8 cellular contexts compared by ENCODE assay signal in the genomic region with DNA sequence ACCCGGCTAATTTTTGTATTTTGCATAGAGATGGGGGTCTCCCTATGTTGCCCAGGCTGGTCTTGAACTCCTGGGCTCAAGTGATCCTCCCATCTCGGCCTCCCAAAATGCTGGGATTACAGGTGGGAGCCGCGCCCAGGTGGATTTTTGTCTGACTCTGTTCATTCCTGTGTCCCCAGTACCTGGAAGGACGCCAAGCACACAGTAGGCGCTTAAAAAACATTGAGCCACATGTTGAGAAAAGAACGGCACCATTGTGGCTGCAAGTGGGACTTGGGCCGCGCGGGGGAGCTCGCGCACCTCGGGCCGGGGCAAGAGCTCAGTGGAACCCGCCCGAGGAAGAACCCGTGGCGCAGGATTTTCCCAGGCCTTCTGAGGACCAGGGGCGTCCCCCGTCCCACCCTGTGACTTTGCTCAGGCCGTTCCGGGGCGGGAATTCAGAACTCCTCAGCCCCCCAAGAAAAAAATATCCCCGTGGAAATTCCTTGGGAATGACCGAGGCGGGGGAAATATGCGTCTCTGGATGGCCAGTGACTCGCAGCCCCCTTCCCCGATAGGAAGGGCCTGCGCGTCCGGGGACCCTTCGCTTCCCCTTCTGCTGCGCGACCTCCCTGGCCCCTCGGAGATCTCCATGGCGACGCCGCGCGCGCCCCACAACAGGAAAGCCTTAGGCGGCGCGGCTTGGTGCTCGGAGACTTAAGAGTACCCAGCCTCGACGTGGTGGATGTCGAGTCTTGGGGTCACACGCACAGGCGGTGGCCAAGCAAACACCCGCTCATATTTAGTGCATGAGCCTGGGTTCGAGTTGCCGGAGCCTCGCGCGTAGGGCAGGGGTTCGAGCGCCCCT. TPM values are rescaled to one million over a fixed set of nuclear protein-coding genes. Genes with fewer than 3 reads are reported as not detected.
DNase-seq lines count a peak whose midpoint lies in the region; ATAC-seq and TF ChIP-seq lines count a peak whose summit lies in the region.

No MANE protein-coding gene starts in this region.

- DNase-seq in GM03348 (ENCODE audit: low spot score): peak; percentile 92
- DNase-seq in HL-60 (ENCODE audit: low read depth in 1 of 2, low spot score in 1 of 2): peak in 1 of 2 experiments; percentile 84
- peak; percentile 98 for DNase-seq in OCI-M2 (lab: John Stamatoyannopoulos, UW; ENCODE audit: unreplicated experiment)
- DNase-seq in activated T-cell treated with anti-CD3 and anti-CD28 coated beads, Interleukin-2, amount 50 U/mL, for 24 hours: peak; percentile 93
- peak; percentile 94 for DNase-seq in esophagus muscularis mucosa (ENCODE audit: extremely low spot score)
- DNase-seq in stimulated activated CD8-positive, alpha-beta memory T cell treated with anti-CD3 and anti-CD28 coated beads, Interleukin-4, amount 100 ng/mL, for 4 hours (ENCODE audit: low read depth in 2 of 2, low spot score in 1 of 2): peak; percentile 70 to 80

- 4% methylated on average over 37 of the region's 59 CpGs for WGBS in esophagus muscularis mucosa

- TF ChIP-seq EP300 in esophagus muscularis mucosa (IDR thresholded peaks at IDR 0.05): no peak

- no peak for ATAC-seq in HG03432 (IDR thresholded peaks at IDR 0.05; ENCODE audit: unreplicated experiment)

- peaks cover 2% of the 10 kb centered on the region for H3K27me3 ChIP-seq in HL-60 (ENCODE audit: insufficient read depth, poor library complexity, severe bottlenecking)
- peaks cover 0 to 39% (median 15%) of the 10 kb centered on the region in 4 donors for H3K27me3 ChIP-seq in esophagus muscularis mucosa
- peaks cover 6% of the 10 kb centered on the region for H3K27me3 ChIP-seq in muscle layer of duodenum (ENCODE audit: low read depth, low read length)

- peaks cover 27% of the 10 kb centered on the region for H3K36me3 Mint-ChIP-seq in activated T-cell treated with anti-CD3 and anti-CD28 coated beads, Interleukin-2, amount 50 U/mL, for 24 hours (ENCODE audit: low read depth)

- H3K9me3 Mint-ChIP-seq in activated T-cell treated with anti-CD3 and anti-CD28 coated beads, Interleukin-2, amount 50 U/mL, for 24 hours: no peaks in the 10 kb centered on the region

- intact Hi-C loops in esophagus muscularis mucosa (cut with DNase I): loop anchor here (1.0 kb wide), 1 partner anchor 121 kb away; no protein-coding TSS in a partner anchor

- peaks cover 37% of the 10 kb centered on the region for H3K4me1 Mint-ChIP-seq in activated T-cell treated with anti-CD3 and anti-CD28 coated beads, Interleukin-2, amount 50 U/mL, for 24 hours (ENCODE audit: low read depth)

- TF ChIP-seq CTCF in HL-60 (IDR thresholded peaks at IDR 0.05; ENCODE audit: insufficient read depth, low read length): peak; percentile 84
- TF ChIP-seq CTCF in esophagus muscularis mucosa (IDR thresholded peaks at IDR 0.05): peak; percentile 93 to 98 (median 93)

- H3K27ac Mint-ChIP-seq in activated T-cell treated with anti-CD3 and anti-CD28 coated beads, Interleukin-2, amount 50 U/mL, for 24 hours: peak overlapping the region; percentile 97

- H3K4me1 ChIP-seq in esophagus muscularis mucosa: peaks cover 32 to 57% (median 37%) of the 10 kb centered on the region in 4 donors
- peaks cover 0 to 5% of the 10 kb centered on the region in 2 donors for H3K4me1 ChIP-seq in muscle layer of duodenum (ENCODE audit: control insufficient read depth in 1 of 2, insufficient read depth in 2 of 2, low read length in 2 of 2)

- TF ChIP-seq POLR2A in esophagus muscularis mucosa (IDR thresholded peaks at IDR 0.05; ENCODE audit: low read depth): no peak

- H3K36me3 ChIP-seq in esophagus muscularis mucosa: peaks cover 0 to 2% (median under 1%) of the 10 kb centered on the region in 4 donors
- peaks cover 0 to under 1% of the 10 kb centered on the region in 2 donors for H3K36me3 ChIP-seq in muscle layer of duodenum (ENCODE audit: control insufficient read depth in 1 of 2, insufficient read depth in 2 of 2, low read length in 2 of 2)

- peak overlapping the region; percentile 59 for H3K27ac ChIP-seq in HL-60 (replicated peaks)
- H3K27ac ChIP-seq in esophagus muscularis mucosa (replicated peaks in 1 of 4): peak overlapping the region; percentile 68 to 88 (median 79)
- H3K27ac ChIP-seq in muscle layer of duodenum (ENCODE audit: low read length): peak overlapping the region; percentile 77

- peak overlapping the region; percentile 86 for H3K4me3 Mint-ChIP-seq in activated T-cell treated with anti-CD3 and anti-CD28 coated beads, Interleukin-2, amount 50 U/mL, for 24 hours

- no peaks in the 10 kb centered on the region for H3K9me3 ChIP-seq in esophagus muscularis mucosa
- no peaks in the 10 kb centered on the region for H3K9me3 ChIP-seq in muscle layer of duodenum (ENCODE audit: control insufficient read depth in 1 of 2, low read length in 2 of 2)

- H3K4me3 ChIP-seq in HL-60 (replicated peaks; ENCODE audit: insufficient read depth, low read length) (peak overlapping the region; percentile 32), esophagus muscularis mucosa (peak overlapping the region; percentile 46 to 59 (median 50)), muscle layer of duodenum (ENCODE audit: low read depth in 1 of 2, low read length in 2 of 2) (peak overlapping the region; percentile 48 to 62)

- H3K27me3 Mint-ChIP-seq in activated T-cell treated with anti-CD3 and anti-CD28 coated beads, Interleukin-2, amount 50 U/mL, for 24 hours: no peaks in the 10 kb centered on the region

RNA-seq across cellular contexts. Expression of gene ICAM1, which starts 1.4 kb away (rescaled TPM):
- 10 to 100 TPM; 15.8 to 63.5 (median 18.4) TPM for total RNA-seq in esophagus muscularis mucosa

RNA-seq across cellular contexts. Expression of gene ICAM4, which starts 17.2 kb away (rescaled TPM):
- under 1 TPM in 3 of 4 donors, not detected in 1; 0.29 to 0.78 (median 0.66) TPM for total RNA-seq in esophagus muscularis mucosa

RNA-seq across cellular contexts. Expression of gene MRPL4, which starts 17.5 kb away (rescaled TPM):
- 10 to 100 TPM; 39.9 to 78.0 (median 61.7) TPM for total RNA-seq in esophagus muscularis mucosa

RNA-seq across cellular contexts. Expression of gene ICAM5, which starts 20.2 kb away (rescaled TPM):
- total RNA-seq in esophagus muscularis mucosa: under 1 TPM; 0.23 to 0.45 (median 0.37) TPM

RNA-seq across cellular contexts. Expression of gene S1PR2, which starts 38.4 kb away (rescaled TPM):
- total RNA-seq in esophagus muscularis mucosa: 10 to 100 TPM; 14.5 to 27.7 (median 20.4) TPM
